Comparison of ENCODE assay signal across 21 cellular contexts in the genomic region with DNA sequence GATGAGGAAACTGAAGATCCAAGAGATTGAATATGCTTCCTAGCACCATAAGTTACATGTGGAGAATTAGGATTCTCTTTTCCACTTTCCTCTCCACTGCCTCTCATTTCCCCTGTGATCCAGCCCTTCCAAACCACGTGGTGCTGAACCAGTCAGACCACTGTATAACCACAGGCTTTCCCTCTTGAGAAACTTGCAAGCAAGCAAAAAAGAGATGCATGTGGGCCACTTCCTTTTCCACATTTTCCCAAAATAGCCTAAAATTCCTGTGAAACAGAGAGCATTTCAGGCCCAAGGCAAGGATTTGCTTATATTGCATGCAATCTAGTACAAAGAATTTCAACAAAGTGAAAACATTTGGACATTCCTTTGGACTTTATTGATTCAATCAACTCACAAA. TPM values are rescaled to one million over a fixed set of nuclear protein-coding genes. Genes with fewer than 3 reads are reported as not detected.
DNase-seq lines count a peak whose midpoint lies in the region; ATAC-seq, FAIRE-seq and TF ChIP-seq lines count a peak whose summit lies in the region.
"Had no signal": no experiment of that assay in that cellular context is flagged by ENCODE, and none has a peak within 500 bp of the region (broad histone marks: within the 10 kb centered on the region; RNA-seq: fewer than 3 reads in every experiment).

No MANE protein-coding gene starts in this region.

- no peaks in the 10 kb centered on the region for H3K9me3 ChIP-seq in left ventricle myocardium inferior (replicated peaks)
- H3K9me3 ChIP-seq: mucosa of descending colon, transverse colon had no signal

- ATAC-seq in Right ventricle myocardium superior (ENCODE audit: poor library complexity), result peak; percentile 75
- no peak for ATAC-seq in HG03342 (IDR thresholded peaks at IDR 0.05; ENCODE audit: unreplicated experiment)
- ATAC-seq: mucosa of descending colon had no signal

- no peak overlapping the region for H3K4me3 ChIP-seq in left ventricle myocardium inferior
- H3K4me3 ChIP-seq: mucosa of descending colon, transverse colon had no signal

- DNase-seq in Right ventricle myocardium superior (no peak), left ventricle myocardium inferior (no peak), astrocyte of the hippocampus (ENCODE audit: low read depth, low spot score) (peak; percentile 30), hepatic stellate cell (ENCODE audit: low spot score) (peak; percentile 54), urothelium cell line (ENCODE audit: low spot score) (no peak)
- no peak for DNase-seq in activated CD4-positive, CD25-positive, alpha-beta regulatory T cell treated with anti-CD3 and anti-CD28 coated beads, Interleukin-2, amount 50 U/mL, for 72 hours
- DNase-seq in activated T-helper 2 cell treated with anti-CD3 and anti-CD28 coated beads, Interferon-gamma antibody, Interleukin-2, Interleukin-4, amounts not matched to agents 10 μg/mL and 5 μg/mL and 100 μg/mL, durations not matched to agents 14 hours and 24 hours and 36 hours (ENCODE audit: low spot score), result no peak
- DNase-seq: Calu3; central memory CD4-positive, alpha-beta T cell; endodermal cell; immature natural killer cell; NCI-H1417 treated with DMSO at 0.1 percent for 48 hours; NK-92 treated with Interleukin-12 subunit alpha and Interleukin-12 subunit beta, amount 100 ng/mL, for 24 hours; SIG-M5; transverse colon had no signal

- intact Hi-C loops in Right ventricle myocardium superior (cut with DNase I) (no loop called here), left ventricle myocardium inferior (cut with micrococcal nuclease) (no loop called here)
- intact Hi-C loops in activated T-helper 2 cell treated with anti-CD3 and anti-CD28 coated beads, Interferon-gamma antibody, Interleukin-2, Interleukin-4, amounts not matched to agents 10 μg/mL and 5 μg/mL and 100 μg/mL, durations not matched to agents 14 hours and 24 hours and 36 hours (cut with micrococcal nuclease), result no loop called here

- H3K4me1 Mint-ChIP-seq in activated T-helper 2 cell treated with anti-CD3 and anti-CD28 coated beads, Interferon-gamma antibody, Interleukin-2, Interleukin-4, amounts not matched to agents 10 μg/mL and 5 μg/mL and 100 μg/mL, durations not matched to agents 14 hours and 24 hours and 36 hours (ENCODE audit: low read depth), result no peaks in the 10 kb centered on the region
- H3K4me1 Mint-ChIP-seq: endodermal cell, immature natural killer cell had no signal

- H3K4me1 ChIP-seq in left ventricle myocardium inferior, result peaks cover 15% of the 10 kb centered on the region
- H3K4me1 ChIP-seq: transverse colon had no signal

- H3K27ac Mint-ChIP-seq in activated T-helper 2 cell treated with anti-CD3 and anti-CD28 coated beads, Interferon-gamma antibody, Interleukin-2, Interleukin-4, amounts not matched to agents 10 μg/mL and 5 μg/mL and 100 μg/mL, durations not matched to agents 14 hours and 24 hours and 36 hours, result no peak overlapping the region
- H3K27ac Mint-ChIP-seq: activated naive CD8-positive, alpha-beta T cell; endodermal cell; immature natural killer cell had no signal

- no peak for FAIRE-seq in urothelium cell line (lab: Jason Lieb, UNC)
- FAIRE-seq: A204.1, GM18507, GM19239 had no signal

- peaks cover 37% of the 10 kb centered on the region for H3K27me3 Mint-ChIP-seq in activated T-helper 2 cell treated with anti-CD3 and anti-CD28 coated beads, Interferon-gamma antibody, Interleukin-2, Interleukin-4, amounts not matched to agents 10 μg/mL and 5 μg/mL and 100 μg/mL, durations not matched to agents 14 hours and 24 hours and 36 hours (ENCODE audit: low read depth)

- H3K36me3 Mint-ChIP-seq in activated T-helper 2 cell treated with anti-CD3 and anti-CD28 coated beads, Interferon-gamma antibody, Interleukin-2, Interleukin-4, amounts not matched to agents 10 μg/mL and 5 μg/mL and 100 μg/mL, durations not matched to agents 14 hours and 24 hours and 36 hours (ENCODE audit: low read depth), result no peaks in the 10 kb centered on the region
- H3K36me3 Mint-ChIP-seq: activated naive CD8-positive, alpha-beta T cell; immature natural killer cell had no signal

- H3K27ac ChIP-seq in left ventricle myocardium inferior (replicated peaks), result no peak overlapping the region
- H3K27ac ChIP-seq: transverse colon had no signal

- no peaks in the 10 kb centered on the region for H3K36me3 ChIP-seq in left ventricle myocardium inferior
- H3K36me3 ChIP-seq: transverse colon had no signal

- no peak for TF ChIP-seq CTCF in left ventricle myocardium inferior (IDR thresholded peaks at IDR 0.05; ENCODE audit: borderline replicate concordance)

- H3K27me3 ChIP-seq in left ventricle myocardium inferior (ENCODE audit: low read depth), result no peaks in the 10 kb centered on the region
- H3K27me3 ChIP-seq: transverse colon had no signal

- H3K4me3 Mint-ChIP-seq in activated T-helper 2 cell treated with anti-CD3 and anti-CD28 coated beads, Interferon-gamma antibody, Interleukin-2, Interleukin-4, amounts not matched to agents 10 μg/mL and 5 μg/mL and 100 μg/mL, durations not matched to agents 14 hours and 24 hours and 36 hours (ENCODE audit: low read depth), result no peak overlapping the region
- H3K4me3 Mint-ChIP-seq: activated naive CD8-positive, alpha-beta T cell; endodermal cell; immature natural killer cell had no signal

- H3K9me3 Mint-ChIP-seq in activated T-helper 2 cell treated with anti-CD3 and anti-CD28 coated beads, Interferon-gamma antibody, Interleukin-2, Interleukin-4, amounts not matched to agents 10 μg/mL and 5 μg/mL and 100 μg/mL, durations not matched to agents 14 hours and 24 hours and 36 hours, result no peaks in the 10 kb centered on the region
- H3K9me3 Mint-ChIP-seq: endodermal cell had no signal

RNA-seq across cellular contexts. Expression of a gene that starts 59.3 kb away (rescaled TPM):
- total RNA-seq in Right ventricle myocardium superior (8.3 TPM), left ventricle myocardium inferior (9.5 TPM)
- total RNA-seq in activated T-helper 2 cell treated with anti-CD3 and anti-CD28 coated beads, Interferon-gamma antibody, Interleukin-2, Interleukin-4, amounts not matched to agents 10 μg/mL and 5 μg/mL and 100 μg/mL, durations not matched to agents 14 hours and 24 hours and 36 hours, result 96.5 and 101 TPM in 2 replicates

Comparison
In these comparisons a context has a peak if more than half of its experiments do, and no peak if none do; other contexts are left out.
1. DNase-seq: peak in astrocyte of the hippocampus (single experiment) and hepatic stellate cell (single experiment); none in Right ventricle myocardium superior (single experiment), left ventricle myocardium inferior (single experiment), urothelium cell line (single experiment), activated CD4-positive, CD25-positive, alpha-beta regulatory T cell treated with anti-CD3 and anti-CD28 coated beads, Interleukin-2, amount 50 U/mL, for 72 hours (single experiment) and activated T-helper 2 cell treated with anti-CD3 and anti-CD28 coated beads, Interferon-gamma antibody, Interleukin-2, Interleukin-4, amounts not matched to agents 10 μg/mL and 5 μg/mL and 100 μg/mL, durations not matched to agents 14 hours and 24 hours and 36 hours (single experiment).